Comparison of ENCODE assay signal across 10 cellular contexts in genomic region chr19:980133-980998, GRCh38. TPM values are rescaled to one million over a fixed set of nuclear protein-coding genes. Genes with fewer than 3 reads are reported as not detected.
DNase-seq lines count a peak whose midpoint lies in the region; ATAC-seq, FAIRE-seq and TF ChIP-seq lines count a peak whose summit lies in the region.
"Had no signal": no experiment of that assay in that cellular context is flagged by ENCODE, and none has a peak within 500 bp of the region (broad histone marks: within the 10 kb centered on the region; RNA-seq: fewer than 3 reads in every experiment).

No MANE protein-coding gene starts in this region.

- no peak for TF ChIP-seq RAD21 in A549 (conservative IDR thresholded peaks at IDR 0.05 in 1 of 2, IDR thresholded peaks at IDR 0.05 in 1 of 2)

- H3K4me1 ChIP-seq in A549 (peaks cover 25% of the 10 kb centered on the region), iPS-15b (ENCODE audit: control insufficient read depth, insufficient read depth, low read length) (peaks cover 4% of the 10 kb centered on the region)

- peak overlapping the region in 1 of 2 experiments; percentile 70; a peak in 3 of 6 replicates for H3K27ac ChIP-seq in A549

- DNase-seq in A549 (ENCODE audit: low read depth in 1 of 2, low spot score in 1 of 2) (peak in 1 of 2 experiments; percentile 56), MV-4-11 (lab: John Stamatoyannopoulos, UW) (peak; percentile 31), SKM-1 (lab: John Stamatoyannopoulos, UW; ENCODE audit: unreplicated experiment) (no peak)
- DNase-seq in activated effector memory CD4-positive, alpha-beta T cell treated with anti-CD3 and anti-CD28 coated beads, Interleukin-2, amount 50 U/mL, for 16 hours, result no peak
- DNase-seq: activated T-cell treated with anti-CD3 and anti-CD28 coated beads for 4 hours; NCI-H1092; NK-92 treated with Interleukin-12 subunit alpha and Interleukin-12 subunit beta, amount 100 ng/mL, for 24 hours had no signal

- CTCF ChIA-PET in A549 (lab: Yijun Ruan, JAX), result interaction anchor here (0.8 to 4.1 kb wide), 4 partner anchors 10 to 57 kb away, joined by 3 to 28 read pairs (median 4); no protein-coding TSS in a partner anchor

- ATAC-seq in A549 (peak in 1 of 2 experiments; percentile 8; a peak in 1 of 6 replicates), HG03025 (IDR thresholded peaks at IDR 0.05; ENCODE audit: low FRiP score, unreplicated experiment) (no peak)

- TF ChIP-seq EP300 in A549 (IDR thresholded peaks at IDR 0.05), result no peak

- FAIRE-seq in A549 (lab: Jason Lieb, UNC), result no peak

- POLR2A ChIA-PET in A549 (lab: Yijun Ruan, JAX), result no interaction called here

- 35% methylated on average over 7 of the region's 32 CpGs for WGBS in A549 (ENCODE audit: missing lambda C conversion rate)

- H3K36me3 ChIP-seq in iPS-15b (ENCODE audit: control insufficient read depth, insufficient read depth, low read length), result no peaks in the 10 kb centered on the region

- TF ChIP-seq CTCF in A549 (IDR thresholded peaks at IDR 0.05), result no peak

- H3K4me3 ChIP-seq in A549 (no peak overlapping the region), iPS-15b (ENCODE audit: low read depth, low read length) (peak overlapping the region; percentile 22)
- H3K4me3 ChIP-seq: HAP-1 had no signal

- peak overlapping the region; percentile 60 for H3K9ac ChIP-seq in iPS-15b (ENCODE audit: low read depth, low read length)

- no peaks in the 10 kb centered on the region for H3K27me3 ChIP-seq in iPS-15b (ENCODE audit: control insufficient read depth, insufficient read depth, low read length)

- H3K9me3 ChIP-seq in A549 (no peaks in the 10 kb centered on the region), iPS-15b (ENCODE audit: control insufficient read depth, insufficient read depth, low read length) (no peaks in the 10 kb centered on the region)
- H3K9me3 ChIP-seq: HAP-1 had no signal

- peak overlapping the region; percentile 32; the same call in 1 of the 3 replicates for H3K4me2 ChIP-seq in A549

- no peak for TF ChIP-seq POLR2A in A549 (IDR thresholded peaks at IDR 0.05; ENCODE audit: low read length)

TF ChIP-seq in A549, 52 proteins besides CTCF, POLR2A, EP300 and RAD21:
- TF ChIP-seq ZNF302 (CRISPR knock-in tag; IDR thresholded peaks at IDR 0.05) (no peak), BHLHE40 (IDR thresholded peaks at IDR 0.05; ENCODE audit: low read depth, low read length) (no peak), CHD2 (IDR thresholded peaks at IDR 0.05; ENCODE audit: low read length, partially characterized antibody) (no peak), MYC (IDR thresholded peaks at IDR 0.05; ENCODE audit: borderline replicate concordance, low read length) (no peak), JUN (IDR thresholded peaks at IDR 0.05) (no peak), KDM5A (IDR thresholded peaks at IDR 0.05) (no peak), TP53 (CRISPR knock-in tag; IDR thresholded peaks at IDR 0.05) (no peak), BCL3 (IDR thresholded peaks at IDR 0.05) (no peak), ZSCAN20 (CRISPR knock-in tag; IDR thresholded peaks at IDR 0.05) (no peak), SMC3 (IDR thresholded peaks at IDR 0.05) (no peak), FOSL2 (IDR thresholded peaks at IDR 0.05) (no peak), FOSL2 (CRISPR knock-in tag; IDR thresholded peaks at IDR 0.05) (no peak), CEBPB (IDR thresholded peaks at IDR 0.05) (no peak), ATOH8 (CRISPR knock-in tag; IDR thresholded peaks at IDR 0.05; ENCODE audit: low read depth) (no peak), EHF (CRISPR knock-in tag; IDR thresholded peaks at IDR 0.05) (no peak), HOXB5 (CRISPR knock-in tag; IDR thresholded peaks at IDR 0.05) (no peak)
- TF ChIP-seq, protein P1, sequence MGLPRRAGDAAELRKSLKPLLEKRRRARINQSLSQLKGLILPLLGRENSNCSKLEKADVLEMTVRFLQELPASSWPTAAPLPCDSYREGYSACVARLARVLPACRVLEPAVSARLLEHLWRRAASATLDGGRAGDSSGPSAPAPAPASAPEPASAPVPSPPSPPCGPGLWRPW (IDR thresholded peaks at IDR 0.05), result no peak
TF ChIP-seq in A549: peak in this region for 0.

RNA-seq across cellular contexts. Expression of gene WDR18, which starts 3.8 kb away (rescaled TPM):
- polyA plus RNA-seq in A549 (2011; rRNA removed) (22.2 and 23.8 TPM in 2 replicates), A549 (2017; fragmentation: RNase III; extraction: RNeasy Plus Mini Kit Qiagen cat#74134 plus additional on column Dnase treatment) (41.7 to 48.9 TPM (median 48.1 TPM) in 3 replicates)
- 81.3 and 113 TPM in 2 replicates for polyA plus RNA-seq in A549 (2012; cell fraction: cytosol; rRNA removed)
- 172 and 262 TPM in 2 replicates for polyA plus RNA-seq in A549 (2012; cell fraction: nucleus; rRNA removed)
- 32.2 and 38.4 TPM in 2 replicates for polyA minus RNA-seq in A549 (2011; rRNA and poly(A)+ RNA removed)

RNA-seq across cellular contexts. Expression of gene GRIN3B, which starts 19.9 kb away (rescaled TPM):
- polyA plus RNA-seq in A549 (2011; rRNA removed), result 0.65 and 0.67 TPM in 2 replicates
- 1.1 and 2.8 TPM in 2 replicates for polyA plus RNA-seq in A549 (2012; cell fraction: cytosol; rRNA removed)
- polyA plus RNA-seq in A549 (2012; cell fraction: nucleus; rRNA removed), result 13.1 and 22.7 TPM in 2 replicates
- 1.1 to 1.5 TPM (median 1.5 TPM) in 3 replicates for polyA plus RNA-seq in A549 (2017; fragmentation: RNase III; extraction: RNeasy Plus Mini Kit Qiagen cat#74134 plus additional on column Dnase treatment)
- polyA minus RNA-seq in A549 (2011; rRNA and poly(A)+ RNA removed), result 0.58 and 0.87 TPM in 2 replicates

RNA-seq across cellular contexts. Expression of gene TMEM259, which starts 40.6 kb away (rescaled TPM):
- polyA plus RNA-seq in A549 (2011; rRNA removed), result 45.6 and 53.3 TPM in 2 replicates
- polyA plus RNA-seq in A549 (2012; cell fraction: cytosol; rRNA removed), result 106 and 148 TPM in 2 replicates
- 608 and 842 TPM in 2 replicates for polyA plus RNA-seq in A549 (2012; cell fraction: nucleus; rRNA removed)
- polyA plus RNA-seq in A549 (2017; fragmentation: RNase III; extraction: RNeasy Plus Mini Kit Qiagen cat#74134 plus additional on column Dnase treatment), result 71.1 to 82.2 TPM (median 78.3 TPM) in 3 replicates
- 41.2 and 48.5 TPM in 2 replicates for polyA minus RNA-seq in A549 (2011; rRNA and poly(A)+ RNA removed)

RNA-seq across cellular contexts. Expression of gene RNU6-2, which starts 41.0 kb away (rescaled TPM):
- polyA plus RNA-seq in A549 (2011; rRNA removed) (not detected in 2 replicates), A549 (2017; fragmentation: RNase III; extraction: RNeasy Plus Mini Kit Qiagen cat#74134 plus additional on column Dnase treatment) (not detected in 3 replicates)
- polyA plus RNA-seq in A549 (2012; cell fraction: cytosol; rRNA removed), result not detected in 2 replicates
- polyA plus RNA-seq in A549 (2012; cell fraction: nucleus; rRNA removed), result not detected in 2 replicates
- polyA minus RNA-seq in A549 (2011; rRNA and poly(A)+ RNA removed), result under 0.01 TPM in 1 of 2 replicates, not detected in the other

RNA-seq across cellular contexts. Expression of gene CNN2, which starts 46.0 kb away (rescaled TPM):
- polyA plus RNA-seq in A549 (2011; rRNA removed), result 31.7 and 32.2 TPM in 2 replicates
- 102 and 104 TPM in 2 replicates for polyA plus RNA-seq in A549 (2012; cell fraction: cytosol; rRNA removed)
- polyA plus RNA-seq in A549 (2012; cell fraction: nucleus; rRNA removed), result 111 TPM in 2 replicates
- 99.3 to 115 TPM (median 101 TPM) in 3 replicates for polyA plus RNA-seq in A549 (2017; fragmentation: RNase III; extraction: RNeasy Plus Mini Kit Qiagen cat#74134 plus additional on column Dnase treatment)
- 94.3 and 125 TPM in 2 replicates for polyA minus RNA-seq in A549 (2011; rRNA and poly(A)+ RNA removed)
